In the genomic region with DNA sequence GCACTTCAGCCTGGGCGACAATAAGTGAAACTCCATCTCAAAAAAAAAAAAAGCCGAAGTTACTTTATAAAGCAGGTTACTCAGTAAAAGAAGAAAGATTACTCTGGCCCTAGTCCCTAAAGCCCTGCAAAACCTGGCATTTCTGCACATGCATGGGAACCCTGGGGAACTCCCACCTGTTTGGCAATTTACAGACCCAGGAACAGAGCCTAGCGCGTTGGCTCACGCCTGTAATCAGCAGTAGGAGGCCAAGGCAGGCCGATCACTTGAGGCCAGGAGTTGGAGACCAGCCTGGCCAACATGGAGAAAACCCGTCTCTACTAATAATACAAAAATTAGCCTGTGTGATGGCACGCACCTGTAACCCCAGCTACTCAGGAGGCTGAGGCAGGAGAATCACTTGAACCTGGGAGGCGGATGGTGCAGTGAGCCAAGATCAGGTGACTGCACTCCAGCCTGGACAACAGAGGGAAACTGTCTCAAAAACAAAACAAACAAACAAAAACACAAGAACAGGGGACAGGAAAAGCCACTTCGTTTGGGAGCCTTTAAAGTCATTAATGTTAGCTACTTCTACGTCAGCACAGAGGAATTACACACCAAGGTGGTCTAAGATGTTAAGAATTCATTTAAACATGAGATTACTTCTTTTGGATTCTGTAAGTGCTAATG, we compare ENCODE assay signal across 1 cellular context.
TF ChIP-seq lines count a peak whose summit lies in the region.

No MANE protein-coding gene starts in this region.

TF ChIP-seq in HepG2, 621 proteins besides CTCF, POLR2A, EP300 and RAD21 (continued from another document):
- TF ChIP-seq, protein P1, sequence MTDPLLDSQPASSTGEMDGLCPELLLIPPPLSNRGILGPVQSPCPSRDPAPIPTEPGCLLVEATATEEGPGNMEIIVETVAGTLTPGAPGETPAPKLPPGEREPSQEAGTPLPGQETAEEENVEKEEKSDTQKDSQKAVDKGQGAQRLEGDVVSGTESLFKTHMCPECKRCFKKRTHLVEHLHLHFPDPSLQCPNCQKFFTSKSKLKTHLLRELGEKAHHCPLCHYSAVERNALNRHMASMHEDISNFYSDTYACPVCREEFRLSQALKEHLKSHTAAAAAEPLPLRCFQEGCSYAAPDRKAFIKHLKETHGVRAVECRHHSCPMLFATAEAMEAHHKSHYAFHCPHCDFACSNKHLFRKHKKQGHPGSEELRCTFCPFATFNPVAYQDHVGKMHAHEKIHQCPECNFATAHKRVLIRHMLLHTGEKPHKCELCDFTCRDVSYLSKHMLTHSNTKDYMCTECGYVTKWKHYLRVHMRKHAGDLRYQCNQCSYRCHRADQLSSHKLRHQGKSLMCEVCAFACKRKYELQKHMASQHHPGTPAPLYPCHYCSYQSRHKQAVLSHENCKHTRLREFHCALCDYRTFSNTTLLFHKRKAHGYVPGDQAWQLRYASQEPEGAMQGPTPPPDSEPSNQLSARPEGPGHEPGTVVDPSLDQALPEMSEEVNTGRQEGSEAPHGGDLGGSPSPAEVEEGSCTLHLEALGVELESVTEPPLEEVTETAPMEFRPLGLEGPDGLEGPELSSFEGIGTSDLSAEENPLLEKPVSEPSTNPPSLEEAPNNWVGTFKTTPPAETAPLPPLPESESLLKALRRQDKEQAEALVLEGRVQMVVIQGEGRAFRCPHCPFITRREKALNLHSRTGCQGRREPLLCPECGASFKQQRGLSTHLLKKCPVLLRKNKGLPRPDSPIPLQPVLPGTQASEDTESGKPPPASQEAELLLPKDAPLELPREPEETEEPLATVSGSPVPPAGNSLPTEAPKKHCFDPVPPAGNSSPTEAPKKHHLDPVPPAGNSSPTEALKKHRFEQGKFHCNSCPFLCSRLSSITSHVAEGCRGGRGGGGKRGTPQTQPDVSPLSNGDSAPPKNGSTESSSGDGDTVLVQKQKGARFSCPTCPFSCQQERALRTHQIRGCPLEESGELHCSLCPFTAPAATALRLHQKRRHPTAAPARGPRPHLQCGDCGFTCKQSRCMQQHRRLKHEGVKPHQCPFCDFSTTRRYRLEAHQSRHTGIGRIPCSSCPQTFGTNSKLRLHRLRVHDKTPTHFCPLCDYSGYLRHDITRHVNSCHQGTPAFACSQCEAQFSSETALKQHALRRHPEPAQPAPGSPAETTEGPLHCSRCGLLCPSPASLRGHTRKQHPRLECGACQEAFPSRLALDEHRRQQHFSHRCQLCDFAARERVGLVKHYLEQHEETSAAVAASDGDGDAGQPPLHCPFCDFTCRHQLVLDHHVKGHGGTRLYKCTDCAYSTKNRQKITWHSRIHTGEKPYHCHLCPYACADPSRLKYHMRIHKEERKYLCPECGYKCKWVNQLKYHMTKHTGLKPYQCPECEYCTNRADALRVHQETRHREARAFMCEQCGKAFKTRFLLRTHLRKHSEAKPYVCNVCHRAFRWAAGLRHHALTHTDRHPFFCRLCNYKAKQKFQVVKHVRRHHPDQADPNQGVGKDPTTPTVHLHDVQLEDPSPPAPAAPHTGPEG (CRISPR knock-in tag; IDR thresholded peaks at IDR 0.05), result 0 out of 2 replicates have a peak, but pooled peaks have one; percentile 31
- no peak for TF ChIP-seq MTA1 (CRISPR knock-in tag; IDR thresholded peaks at IDR 0.05; ENCODE audit: borderline replicate concordance)
- 0 out of 2 replicates have a peak, but pooled peaks have one; percentile 2 for TF ChIP-seq ZNF329 (CRISPR knock-in tag; IDR thresholded peaks at IDR 0.05; ENCODE audit: low read depth)
- TF ChIP-seq ZNF510 (CRISPR knock-in tag; IDR thresholded peaks at IDR 0.05; ENCODE audit: low read depth), result no peak
- TF ChIP-seq, protein P2, sequence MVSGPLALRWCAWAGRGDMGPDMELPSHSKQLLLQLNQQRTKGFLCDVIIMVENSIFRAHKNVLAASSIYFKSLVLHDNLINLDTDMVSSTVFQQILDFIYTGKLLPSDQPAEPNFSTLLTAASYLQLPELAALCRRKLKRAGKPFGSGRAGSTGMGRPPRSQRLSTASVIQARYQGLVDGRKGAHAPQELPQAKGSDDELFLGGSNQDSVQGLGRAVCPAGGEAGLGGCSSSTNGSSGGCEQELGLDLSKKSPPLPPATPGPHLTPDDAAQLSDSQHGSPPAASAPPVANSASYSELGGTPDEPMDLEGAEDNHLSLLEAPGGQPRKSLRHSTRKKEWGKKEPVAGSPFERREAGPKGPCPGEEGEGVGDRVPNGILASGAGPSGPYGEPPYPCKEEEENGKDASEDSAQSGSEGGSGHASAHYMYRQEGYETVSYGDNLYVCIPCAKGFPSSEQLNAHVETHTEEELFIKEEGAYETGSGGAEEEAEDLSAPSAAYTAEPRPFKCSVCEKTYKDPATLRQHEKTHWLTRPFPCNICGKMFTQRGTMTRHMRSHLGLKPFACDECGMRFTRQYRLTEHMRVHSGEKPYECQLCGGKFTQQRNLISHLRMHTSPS (CRISPR knock-in tag; IDR thresholded peaks at IDR 0.05; ENCODE audit: low read depth), result no peak
- TF ChIP-seq SIX1 (CRISPR knock-in tag; IDR thresholded peaks at IDR 0.05; ENCODE audit: borderline replicate concordance), result no peak
- TF ChIP-seq, protein P3, sequence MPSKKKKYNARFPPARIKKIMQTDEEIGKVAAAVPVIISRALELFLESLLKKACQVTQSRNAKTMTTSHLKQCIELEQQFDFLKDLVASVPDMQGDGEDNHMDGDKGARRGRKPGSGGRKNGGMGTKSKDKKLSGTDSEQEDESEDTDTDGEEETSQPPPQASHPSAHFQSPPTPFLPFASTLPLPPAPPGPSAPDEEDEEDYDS (CRISPR knock-in tag; IDR thresholded peaks at IDR 0.05), result no peak
- TF ChIP-seq, protein P4, sequence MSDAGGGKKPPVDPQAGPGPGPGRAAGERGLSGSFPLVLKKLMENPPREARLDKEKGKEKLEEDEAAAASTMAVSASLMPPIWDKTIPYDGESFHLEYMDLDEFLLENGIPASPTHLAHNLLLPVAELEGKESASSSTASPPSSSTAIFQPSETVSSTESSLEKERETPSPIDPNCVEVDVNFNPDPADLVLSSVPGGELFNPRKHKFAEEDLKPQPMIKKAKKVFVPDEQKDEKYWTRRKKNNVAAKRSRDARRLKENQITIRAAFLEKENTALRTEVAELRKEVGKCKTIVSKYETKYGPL (CRISPR knock-in tag; IDR thresholded peaks at IDR 0.05), result no peak
- no peak for TF ChIP-seq HIVEP1 (CRISPR knock-in tag; IDR thresholded peaks at IDR 0.05)
- no peak for TF ChIP-seq MTF2 (CRISPR knock-in tag; IDR thresholded peaks at IDR 0.05; ENCODE audit: borderline replicate concordance)
- no peak for TF ChIP-seq ZNF12 (CRISPR knock-in tag; IDR thresholded peaks at IDR 0.05)
- no peak for TF ChIP-seq KAT8 (CRISPR knock-in tag; IDR thresholded peaks at IDR 0.05)
- TF ChIP-seq, protein P5, sequence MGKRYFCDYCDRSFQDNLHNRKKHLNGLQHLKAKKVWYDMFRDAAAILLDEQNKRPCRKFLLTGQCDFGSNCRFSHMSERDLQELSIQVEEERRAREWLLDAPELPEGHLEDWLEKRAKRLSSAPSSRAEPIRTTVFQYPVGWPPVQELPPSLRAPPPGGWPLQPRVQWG (CRISPR knock-in tag; IDR thresholded peaks at IDR 0.05; ENCODE audit: borderline replicate concordance, low read depth), result no peak
- TF ChIP-seq, protein P6, sequence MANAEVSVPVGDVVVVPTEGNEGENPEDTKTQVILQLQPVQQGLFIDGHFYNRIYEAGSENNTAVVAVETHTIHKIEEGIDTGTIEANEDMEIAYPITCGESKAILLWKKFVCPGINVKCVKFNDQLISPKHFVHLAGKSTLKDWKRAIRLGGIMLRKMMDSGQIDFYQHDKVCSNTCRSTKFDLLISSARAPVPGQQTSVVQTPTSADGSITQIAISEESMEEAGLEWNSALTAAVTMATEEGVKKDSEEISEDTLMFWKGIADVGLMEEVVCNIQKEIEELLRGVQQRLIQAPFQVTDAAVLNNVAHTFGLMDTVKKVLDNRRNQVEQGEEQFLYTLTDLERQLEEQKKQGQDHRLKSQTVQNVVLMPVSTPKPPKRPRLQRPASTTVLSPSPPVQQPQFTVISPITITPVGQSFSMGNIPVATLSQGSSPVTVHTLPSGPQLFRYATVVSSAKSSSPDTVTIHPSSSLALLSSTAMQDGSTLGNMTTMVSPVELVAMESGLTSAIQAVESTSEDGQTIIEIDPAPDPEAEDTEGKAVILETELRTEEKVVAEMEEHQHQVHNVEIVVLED (CRISPR knock-in tag; IDR thresholded peaks at IDR 0.05; ENCODE audit: borderline replicate concordance), result no peak
- no peak for TF ChIP-seq KDM2A (CRISPR knock-in tag; IDR thresholded peaks at IDR 0.05; ENCODE audit: borderline replicate concordance, low read depth)
- no peak for TF ChIP-seq ZNF260 (CRISPR knock-in tag; IDR thresholded peaks at IDR 0.05; ENCODE audit: borderline replicate concordance, low read depth)
- no peak for TF ChIP-seq RELA (CRISPR knock-in tag; IDR thresholded peaks at IDR 0.05)
TF ChIP-seq in HepG2: peak in this region for 29.
